ENCODE assay signal across 1 cellular context in genomic region chr16:73080931-73081330, GRCh38.
A peak's percentile ranks its signal among the peaks of the same experiment; 100 is the strongest.
TF ChIP-seq lines count a peak whose summit lies in the region.

No MANE protein-coding gene starts in this region.

TF ChIP-seq in HepG2, 621 proteins besides CTCF, POLR2A, EP300 and RAD21 (continued from another document):
- TF ChIP-seq ZNF580 (CRISPR knock-in tag; IDR thresholded peaks at IDR 0.05; ENCODE audit: borderline replicate concordance, low read depth) (no peak), ZSCAN9 (CRISPR knock-in tag; IDR thresholded peaks at IDR 0.05; ENCODE audit: borderline replicate concordance) (no peak), AFF4 (CRISPR knock-in tag; IDR thresholded peaks at IDR 0.05) (no peak), E2F1 (CRISPR knock-in tag; IDR thresholded peaks at IDR 0.05) (no peak), GTF2F1 (IDR thresholded peaks at IDR 0.05; ENCODE audit: low read length) (no peak), ZBTB1 (CRISPR knock-in tag; IDR thresholded peaks at IDR 0.05; ENCODE audit: borderline replicate concordance) (no peak), SATB2 (CRISPR knock-in tag; IDR thresholded peaks at IDR 0.05) (no peak), ZFP41 (CRISPR knock-in tag; IDR thresholded peaks at IDR 0.05; ENCODE audit: borderline replicate concordance) (no peak), PHF8 (CRISPR knock-in tag; IDR thresholded peaks at IDR 0.05) (no peak), ATF7 (IDR thresholded peaks at IDR 0.05) (peak; percentile 80), ATF7 (CRISPR knock-in tag; IDR thresholded peaks at IDR 0.05) (no peak)
